Comparison of ENCODE assay signal across 11 cellular contexts in genomic region chr6:8888468-8888867, GRCh38.
DNase-seq lines count a peak whose midpoint lies in the region; TF ChIP-seq lines count a peak whose summit lies in the region.
"Had no signal": no experiment of that assay in that cellular context is flagged by ENCODE, and none has a peak within 500 bp of the region (broad histone marks: within the 10 kb centered on the region; RNA-seq: fewer than 3 reads in every experiment).

No MANE protein-coding gene starts in this region.

- no peaks in the 10 kb centered on the region for H3K9me3 Mint-ChIP-seq in activated CD4-positive, alpha-beta memory T cell treated with anti-CD3 and anti-CD28 coated beads for 36 hours
- H3K9me3 Mint-ChIP-seq: stimulated activated naive CD8-positive, alpha-beta T cell treated with anti-CD3 and anti-CD28 coated beads, Interleukin-15, Interleukin-2, amounts not matched to agents 100 ng/mL and 50 ng/mL, for 24 hours had no signal

- no peak overlapping the region for H3K27ac ChIP-seq in brain microvascular endothelial cell

- peak; percentile 40 for DNase-seq in SIG-M5 treated with dmso at 0.1 percent for 504 hours (lab: John Stamatoyannopoulos, UW; ENCODE audit: unreplicated experiment)
- no peak for DNase-seq in SIG-M5 (lab: John Stamatoyannopoulos, UW)
- DNase-seq in LNCaP clone FGC (ENCODE audit: low read depth) = no peak
- DNase-seq in brain microvascular endothelial cell = no peak
- no peak for DNase-seq in retinal pigment epithelial cell (ENCODE audit: low read depth)
- no peak for DNase-seq in anterior cingulate cortex (lab: John Stamatoyannopoulos, UW)
- no peak for DNase-seq in globus pallidus (ENCODE audit: low spot score)
- DNase-seq in activated CD4-positive, alpha-beta memory T cell treated with anti-CD3 and anti-CD28 coated beads for 36 hours = no peak
- DNase-seq: T-helper 2 cell had no signal

- H3K27ac Mint-ChIP-seq in activated CD4-positive, alpha-beta memory T cell treated with anti-CD3 and anti-CD28 coated beads for 36 hours = no peak overlapping the region
- H3K27ac Mint-ChIP-seq: activated naive CD8-positive, alpha-beta T cell; stimulated activated naive CD8-positive, alpha-beta T cell treated with anti-CD3 and anti-CD28 coated beads, Interleukin-15, Interleukin-2, amounts not matched to agents 100 ng/mL and 50 ng/mL, for 24 hours had no signal

- H3K4me3 ChIP-seq in LNCaP clone FGC (ENCODE audit: low read depth, low read length) (no peak overlapping the region), brain microvascular endothelial cell (ENCODE audit: low read depth, low read length) (no peak overlapping the region), retinal pigment epithelial cell (ENCODE audit: low read length) (no peak overlapping the region)

- CTCF ChIA-PET in activated CD4-positive, alpha-beta memory T cell treated with anti-CD3 and anti-CD28 coated beads for 36 hours (lab: Charles Lee) = no interaction called here

- no peaks in the 10 kb centered on the region for H3K27me3 Mint-ChIP-seq in activated CD4-positive, alpha-beta memory T cell treated with anti-CD3 and anti-CD28 coated beads for 36 hours
- H3K27me3 Mint-ChIP-seq: activated naive CD8-positive, alpha-beta T cell; stimulated activated naive CD8-positive, alpha-beta T cell treated with anti-CD3 and anti-CD28 coated beads, Interleukin-15, Interleukin-2, amounts not matched to agents 100 ng/mL and 50 ng/mL, for 24 hours had no signal

- in situ Hi-C loops in brain microvascular endothelial cell (cut with HindIII; ENCODE audit: low pct_ligation_motif_present, low sequenced_read_pairs) = no loop called here

- H3K4me1 Mint-ChIP-seq in activated CD4-positive, alpha-beta memory T cell treated with anti-CD3 and anti-CD28 coated beads for 36 hours (ENCODE audit: low read depth) = no peaks in the 10 kb centered on the region

- intact Hi-C loops in activated CD4-positive, alpha-beta memory T cell treated with anti-CD3 and anti-CD28 coated beads for 36 hours (cut with micrococcal nuclease) = no loop called here

- H3K36me3 ChIP-seq in brain microvascular endothelial cell (replicated peaks) = no peaks in the 10 kb centered on the region

- peak; percentile 47 for TF ChIP-seq CTCF in LNCaP clone FGC (IDR thresholded peaks at IDR 0.05; ENCODE audit: control insufficient read depth, extremely low read depth, insufficient read depth)
- peak; percentile 16 for TF ChIP-seq CTCF in brain microvascular endothelial cell (IDR thresholded peaks at IDR 0.05; ENCODE audit: low read depth, low read length, missing control alignments)
- TF ChIP-seq CTCF in retinal pigment epithelial cell (conservative IDR thresholded peaks at IDR 0.05; ENCODE audit: low read depth, low read length) = peak; percentile 46

- no peak overlapping the region for H3K4me3 Mint-ChIP-seq in activated CD4-positive, alpha-beta memory T cell treated with anti-CD3 and anti-CD28 coated beads for 36 hours
- H3K4me3 Mint-ChIP-seq: activated naive CD8-positive, alpha-beta T cell; stimulated activated naive CD8-positive, alpha-beta T cell treated with anti-CD3 and anti-CD28 coated beads, Interleukin-15, Interleukin-2, amounts not matched to agents 100 ng/mL and 50 ng/mL, for 24 hours had no signal

- no peaks in the 10 kb centered on the region for H3K27me3 ChIP-seq in brain microvascular endothelial cell (replicated peaks)

- H3K36me3 Mint-ChIP-seq in activated CD4-positive, alpha-beta memory T cell treated with anti-CD3 and anti-CD28 coated beads for 36 hours = no peaks in the 10 kb centered on the region
- H3K36me3 Mint-ChIP-seq: activated naive CD8-positive, alpha-beta T cell had no signal

- POLR2A ChIA-PET in activated CD4-positive, alpha-beta memory T cell treated with anti-CD3 and anti-CD28 coated beads for 36 hours (lab: Charles Lee) = no interaction called here
